Comparison of ENCODE assay signal across 35 cellular contexts in genomic region chr18:48316177-48316576, GRCh38.
A peak's percentile ranks its signal among the peaks of the same experiment; 100 is the strongest.
DNase-seq lines count a peak whose midpoint lies in the region; ATAC-seq and TF ChIP-seq lines count a peak whose summit lies in the region.
"Had no signal": no experiment of that assay in that cellular context is flagged by ENCODE, and none has a peak within 500 bp of the region (broad histone marks: within the 10 kb centered on the region; RNA-seq: fewer than 3 reads in every experiment).

No MANE protein-coding gene starts in this region.

- H3K27ac Mint-ChIP-seq in nephron: peak overlapping the region in 2 of 3 experiments; percentile 32 to 44
- H3K27ac Mint-ChIP-seq: B cell; CD4-positive, alpha-beta memory T cell; CD4-positive, alpha-beta T cell; CD4-positive, CD25-positive, alpha-beta regulatory T cell; CD8-positive, alpha-beta memory T cell; CD8-positive, alpha-beta T cell had no signal

- H3K27me3 ChIP-seq in spleen (replicated peaks in 1 of 7): peaks cover 0 to 18% (median 0%) of the 10 kb centered on the region in 7 donors
- H3K27me3 ChIP-seq: BE2C; BLaER1; BLaER1 treated with 17β-estradiol and CSF1 and Interleukin-3, amounts not matched to agents 10 nM and 100 nM had no signal

- H3K4me1 ChIP-seq in spleen: peaks cover 8 to 33% (median 19%) of the 10 kb centered on the region in 6 donors
- H3K4me1 ChIP-seq: Caco-2 had no signal

- H3K27ac ChIP-seq in spleen: no peak overlapping the region
- H3K27ac ChIP-seq: 22Rv1; A549; BLaER1; BLaER1 treated with 17β-estradiol and CSF1 and Interleukin-3, amounts not matched to agents 10 nM and 100 nM; C4-2B had no signal

- ATAC-seq in HG02973 (IDR thresholded peaks at IDR 0.05; ENCODE audit: unreplicated experiment): no peak
- ATAC-seq: A549; CD8-positive, alpha-beta T cell had no signal

- no peaks in the 10 kb centered on the region for H3K36me3 ChIP-seq in spleen
- H3K36me3 ChIP-seq: BE2C; BLaER1; BLaER1 treated with 17β-estradiol and CSF1 and Interleukin-3, amounts not matched to agents 10 nM and 100 nM had no signal

- intact Hi-C loops in posterior vena cava (cut with DNase I): no loop called here
- intact Hi-C loops in spleen (cut with DNase I; ENCODE audit: low total_unique reads): no loop called here

- no peaks in the 10 kb centered on the region for H3K36me3 Mint-ChIP-seq in nephron (ENCODE audit: low read depth)
- H3K36me3 Mint-ChIP-seq: CD14-positive monocyte; CD4-positive, alpha-beta memory T cell; CD4-positive, CD25-positive, alpha-beta regulatory T cell; CD8-positive, alpha-beta memory T cell; CD8-positive, alpha-beta T cell had no signal

- H3K4me3 Mint-ChIP-seq in nephron: no peak overlapping the region
- H3K4me3 Mint-ChIP-seq: B cell; CD14-positive monocyte; CD4-positive, alpha-beta memory T cell; CD4-positive, alpha-beta T cell; CD4-positive, CD25-positive, alpha-beta regulatory T cell; CD8-positive, alpha-beta memory T cell; CD8-positive, alpha-beta T cell had no signal

- no peak for TF ChIP-seq POLR2A in spleen (IDR thresholded peaks at IDR 0.05)

- H3K4me3 ChIP-seq in spleen: no peak overlapping the region
- H3K4me3 ChIP-seq: A549; BLaER1; BLaER1 treated with 17β-estradiol and CSF1 and Interleukin-3, amounts not matched to agents 10 nM and 100 nM had no signal

- H3K27me3 Mint-ChIP-seq in nephron (ENCODE audit: low read depth): no peaks in the 10 kb centered on the region
- H3K27me3 Mint-ChIP-seq: CD4-positive, CD25-positive, alpha-beta regulatory T cell had no signal

- H3K9me3 ChIP-seq in spleen: no peaks in the 10 kb centered on the region
- H3K9me3 ChIP-seq: A549; BE2C; BLaER1; BLaER1 treated with 17β-estradiol and CSF1 and Interleukin-3, amounts not matched to agents 10 nM and 100 nM; Caco-2 had no signal

- DNase-seq in activated effector memory CD4-positive, alpha-beta T cell treated with anti-CD3 and anti-CD28 coated beads, Interleukin-2, amount 50 U/mL, for 16 hours: peak; percentile 49
- no peak for DNase-seq in activated effector memory CD4-positive, alpha-beta T cell treated with Interleukin-2 at 50 U/mL for 16 hours
- peak; percentile 47 for DNase-seq in posterior vena cava (ENCODE audit: low spot score)
- DNase-seq in spleen: peak; percentile 62
- no peak for DNase-seq in stimulated activated CD4-positive, alpha-beta T cell treated with anti-CD3 and anti-CD28 coated beads, Interleukin-4, amount 100 ng/mL, for 24 hours
- no peak for DNase-seq in GM03348 (ENCODE audit: low spot score)
- DNase-seq: 8988T; ACHN; AML-193; BE2C; C1 segment of cervical spinal cord; Caco-2; Calu3; CD4-positive, alpha-beta memory T cell; CD4-positive, alpha-beta T cell; CD4-positive, CD25-positive, alpha-beta regulatory T cell; CD8-positive, alpha-beta memory T cell; CD8-positive, alpha-beta T cell; COR-L47; DMS 273 treated with DMSO at 0.1 percent for 48 hours; DMS153; DMS53; DMS79; DMS79 treated with DMSO at 0.1 percent for 48 hours; DND-41; EL had no signal

- TF ChIP-seq CTCF in nephron (IDR thresholded peaks at IDR 0.05; ENCODE audit: unreplicated experiment in 3 of 3) (no peak), spleen (IDR thresholded peaks at IDR 0.05 in 8 of 11, conservative IDR thresholded peaks at IDR 0.05 in 3 of 11) (no peak)

- 67 to 89% (median 80%) methylated on average over 3 of the region's 3 CpGs for WGBS in spleen, 5 donors

- peaks cover 27% of the 10 kb centered on the region for H3K4me1 Mint-ChIP-seq in nephron
- H3K4me1 Mint-ChIP-seq: B cell; CD4-positive, alpha-beta memory T cell; CD4-positive, CD25-positive, alpha-beta regulatory T cell; CD8-positive, alpha-beta memory T cell had no signal

- no peaks in the 10 kb centered on the region for H3K9me3 Mint-ChIP-seq in nephron
- H3K9me3 Mint-ChIP-seq: CD4-positive, alpha-beta memory T cell; CD4-positive, alpha-beta T cell; CD8-positive, alpha-beta memory T cell; CD8-positive, alpha-beta T cell had no signal

Comparison
In these comparisons a context has a peak if more than half of its experiments do, and no peak if none do; other contexts are left out.
1. DNase-seq: peak in activated effector memory CD4-positive, alpha-beta T cell treated with anti-CD3 and anti-CD28 coated beads, Interleukin-2, amount 50 U/mL, for 16 hours (single experiment), posterior vena cava (single experiment) and spleen (single experiment); none in activated effector memory CD4-positive, alpha-beta T cell treated with Interleukin-2 at 50 U/mL for 16 hours (single experiment), stimulated activated CD4-positive, alpha-beta T cell treated with anti-CD3 and anti-CD28 coated beads, Interleukin-4, amount 100 ng/mL, for 24 hours (single experiment) and GM03348 (single experiment).